Comparison of ENCODE assay signal across 14 cellular contexts in genomic region chr2:153533803-153534202, GRCh38. TPM values are rescaled to one million over a fixed set of nuclear protein-coding genes. Genes with fewer than 3 reads are reported as not detected.
"Had no signal": no experiment of that assay in that cellular context is flagged by ENCODE, and none has a peak within 500 bp of the region (broad histone marks: within the 10 kb centered on the region; RNA-seq: fewer than 3 reads in every experiment).

No MANE protein-coding gene starts in this region.

RNA-seq across cellular contexts. Expression of gene RPRM, which starts 55.2 kb away (rescaled TPM):
- total RNA-seq: activated B cell treated with CpG ODN at 0.5 μM for 24 hours; activated CD4-positive, alpha-beta memory T cell treated with anti-CD3 and anti-CD28 coated beads for 36 hours; activated CD4-positive, alpha-beta T cell treated with anti-CD3 and anti-CD28 coated beads, Interleukin-2, amount 10 ng/mL, durations not matched to agents 24 days and 14 days; activated CD8-positive, alpha-beta memory T cell treated with anti-CD3 and anti-CD28 coated beads for 36 hours; activated naive CD4-positive, alpha-beta T cell treated with anti-CD3 and anti-CD28 coated beads for 36 hours; activated naive CD4-positive, alpha-beta T cell treated with anti-CD3 and anti-CD28 coated beads, Interleukin-2, amount 50 U/mL, for 72 hours; activated T-cell treated with anti-CD3 and anti-CD28 coated beads, Interleukin-2, amount 50 U/mL, for 72 hours; activated T-helper 1 cell treated with anti-CD3 and anti-CD28 coated beads, Interleukin-12 subunit alpha, Interleukin-12 subunit beta, Interleukin-2, Interleukin-4 antibody, amounts not matched to agents 30 ng/mL and 10 ng/mL and 1 ng/mL, durations not matched to agents 14 hours and 24 hours and 36 hours; activated T-helper 17 cell treated with anti-CD3 and anti-CD28 coated beads, Interleukin-2, amount 50 U/mL, for 72 hours; body of pancreas; cardiac septum; T-helper 17 cell; T-helper 2 cell treated with Interferon-gamma antibody and Interleukin-4, amounts not matched to agents 100 ng/mL and 5 ng/mL, for 36 hours had no signal
- polyA plus RNA-seq: aorta had no signal
